1 cellular context compared by ENCODE assay signal in the genomic region with DNA sequence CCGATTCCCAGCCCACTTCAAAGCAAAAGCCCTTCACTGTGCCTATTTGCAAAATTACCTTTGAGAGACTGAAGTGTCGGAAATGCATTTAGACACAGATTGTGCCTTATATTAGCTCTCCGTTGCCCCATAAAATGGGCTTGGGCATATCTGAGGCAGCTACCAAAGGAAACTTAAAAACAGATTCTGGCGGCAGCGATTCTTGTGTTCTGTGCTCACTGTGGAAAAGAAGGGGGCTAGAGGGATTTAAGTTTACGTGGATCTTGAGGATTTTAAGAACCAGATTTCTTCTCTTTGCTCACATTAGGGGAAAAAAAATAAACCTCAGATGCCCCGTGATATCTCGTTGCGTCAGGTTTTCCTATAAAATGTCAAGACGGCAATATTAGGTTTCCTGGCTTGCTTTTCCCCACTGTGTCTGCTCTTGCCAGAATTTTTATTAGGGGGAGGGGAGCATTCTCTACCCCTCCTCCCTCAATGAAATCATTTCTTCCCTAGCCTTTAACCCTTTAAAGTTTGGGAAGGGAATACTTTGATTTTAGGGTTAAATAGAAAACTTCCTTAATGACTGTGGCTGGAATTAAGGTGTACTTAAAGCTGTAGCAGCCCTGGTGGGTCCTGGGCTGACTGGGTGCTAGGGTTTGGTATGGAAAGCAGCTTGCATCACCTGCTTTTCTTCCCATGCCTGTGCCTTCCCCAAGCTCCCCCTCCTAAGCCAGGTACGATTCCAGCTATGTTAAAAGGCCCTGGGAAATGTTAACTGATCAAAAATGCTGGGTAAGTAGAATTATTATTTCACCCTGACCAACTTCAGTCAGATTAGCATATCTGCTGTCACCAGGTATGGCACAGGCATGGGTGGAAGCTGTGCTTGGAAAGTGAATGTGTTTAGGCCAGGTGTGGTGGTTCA.
TF ChIP-seq lines count a peak whose summit lies in the region.

No MANE protein-coding gene starts in this region.

TF ChIP-seq in WTC11, 78 proteins besides CTCF, POLR2A, EP300 and RAD21 (continued from another document):
- TF ChIP-seq, protein P1, sequence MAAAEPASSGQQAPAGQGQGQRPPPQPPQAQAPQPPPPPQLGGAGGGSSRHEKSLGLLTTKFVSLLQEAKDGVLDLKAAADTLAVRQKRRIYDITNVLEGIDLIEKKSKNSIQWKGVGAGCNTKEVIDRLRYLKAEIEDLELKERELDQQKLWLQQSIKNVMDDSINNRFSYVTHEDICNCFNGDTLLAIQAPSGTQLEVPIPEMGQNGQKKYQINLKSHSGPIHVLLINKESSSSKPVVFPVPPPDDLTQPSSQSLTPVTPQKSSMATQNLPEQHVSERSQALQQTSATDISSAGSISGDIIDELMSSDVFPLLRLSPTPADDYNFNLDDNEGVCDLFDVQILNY (CRISPR knock-in tag; IDR thresholded peaks at IDR 0.05) = no peak
- TF ChIP-seq RORB (CRISPR knock-in tag; IDR thresholded peaks at IDR 0.05) = no peak
- TF ChIP-seq SMAD4 (CRISPR knock-in tag; IDR thresholded peaks at IDR 0.05) = no peak
- no peak for TF ChIP-seq FOXP1 (CRISPR knock-in tag; IDR thresholded peaks at IDR 0.05; ENCODE audit: borderline replicate concordance)
